Comparison of ENCODE assay signal across 19 cellular contexts in the genomic region with DNA sequence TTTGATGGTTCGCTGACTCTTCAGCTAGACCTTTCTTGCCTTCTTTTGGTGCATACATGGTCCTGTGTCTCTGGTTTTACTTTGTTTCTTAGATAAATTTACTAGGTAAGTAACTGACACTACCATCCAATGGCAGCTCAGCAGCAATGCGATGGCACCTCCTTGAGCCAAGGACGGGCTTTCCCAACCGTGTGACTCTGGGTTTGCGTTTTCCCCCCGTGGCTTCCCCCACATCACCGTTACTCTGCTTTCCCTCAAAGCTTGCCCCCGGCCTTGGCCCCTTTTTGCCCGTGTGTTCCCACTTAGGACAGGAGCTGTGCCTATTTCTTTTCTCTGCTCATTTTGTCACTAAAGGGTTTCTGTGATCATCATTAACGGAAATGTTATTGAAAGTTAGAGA.
"Had no signal": no experiment of that assay in that cellular context is flagged by ENCODE, and none has a peak within 500 bp of the region (broad histone marks: within the 10 kb centered on the region; RNA-seq: fewer than 3 reads in every experiment).

No MANE protein-coding gene starts in this region.

- H3K27me3 Mint-ChIP-seq: activated CD4-positive, alpha-beta memory T cell treated with anti-CD3 and anti-CD28 coated beads for 36 hours; activated CD4-positive, alpha-beta T cell treated with anti-CD3 and anti-CD28 coated beads, Interleukin-2, amount 10 ng/mL, durations not matched to agents 24 days and 14 days; effector memory CD8-positive, alpha-beta T cell; memory B cell; naive thymus-derived CD4-positive, alpha-beta T cell; stimulated activated naive CD8-positive, alpha-beta T cell treated with anti-CD3 and anti-CD28 coated beads, Interleukin-15, amount 100 ng/mL, for 72 hours; T-helper 17 cell had no signal

- H3K27ac ChIP-seq: adrenal gland, body of pancreas, gastroesophageal sphincter, hepatocyte, parathyroid adenoma, skin epidermis, upper lobe of right lung had no signal

- H3K9ac ChIP-seq: parathyroid adenoma had no signal

- H3K9me3 ChIP-seq: adrenal gland, body of pancreas, gastroesophageal sphincter, upper lobe of right lung had no signal

- H3K4me1 ChIP-seq: parathyroid adenoma had no signal

- H3K4me3 ChIP-seq: adrenal gland, body of pancreas, gastroesophageal sphincter, hepatocyte, skin epidermis, upper lobe of right lung had no signal

- H3K9me3 Mint-ChIP-seq: activated CD4-positive, alpha-beta memory T cell treated with anti-CD3 and anti-CD28 coated beads for 36 hours; activated CD4-positive, alpha-beta T cell treated with anti-CD3 and anti-CD28 coated beads, Interleukin-2, amount 10 ng/mL, durations not matched to agents 24 days and 14 days; activated naive CD4-positive, alpha-beta T cell treated with anti-CD3 and anti-CD28 coated beads, Interleukin-2, amount 50 U/mL, for 72 hours; effector memory CD8-positive, alpha-beta T cell; memory B cell; naive thymus-derived CD4-positive, alpha-beta T cell; stimulated activated effector memory CD8-positive, alpha-beta T cell treated with anti-CD3 and anti-CD28 coated beads, Interleukin-12 subunit alpha, Interleukin-12 subunit beta, amount 100 ng/mL, for 72 hours; stimulated activated naive CD8-positive, alpha-beta T cell treated with anti-CD3 and anti-CD28 coated beads, Interleukin-15, amount 100 ng/mL, for 72 hours had no signal

- DNase-seq: cortex of kidney, midbrain, T1000 had no signal

- H3K4me3 Mint-ChIP-seq: activated CD4-positive, alpha-beta memory T cell treated with anti-CD3 and anti-CD28 coated beads for 36 hours; activated CD4-positive, alpha-beta T cell treated with anti-CD3 and anti-CD28 coated beads, Interleukin-2, amount 10 ng/mL, durations not matched to agents 24 days and 14 days; memory B cell; stimulated activated effector memory CD8-positive, alpha-beta T cell treated with anti-CD3 and anti-CD28 coated beads, Interleukin-12 subunit alpha, Interleukin-12 subunit beta, amount 100 ng/mL, for 72 hours; stimulated activated naive CD8-positive, alpha-beta T cell treated with anti-CD3 and anti-CD28 coated beads, Interleukin-15, amount 100 ng/mL, for 72 hours had no signal

- H2AFZ ChIP-seq: hepatocyte, parathyroid adenoma had no signal

- H3K27ac Mint-ChIP-seq: activated CD4-positive, alpha-beta memory T cell treated with anti-CD3 and anti-CD28 coated beads for 36 hours; activated CD4-positive, alpha-beta T cell treated with anti-CD3 and anti-CD28 coated beads, Interleukin-2, amount 10 ng/mL, durations not matched to agents 24 days and 14 days; activated naive CD4-positive, alpha-beta T cell treated with anti-CD3 and anti-CD28 coated beads, Interleukin-2, amount 50 U/mL, for 72 hours; stimulated activated effector memory CD8-positive, alpha-beta T cell treated with anti-CD3 and anti-CD28 coated beads, Interleukin-12 subunit alpha, Interleukin-12 subunit beta, amount 100 ng/mL, for 72 hours; stimulated activated naive CD8-positive, alpha-beta T cell treated with anti-CD3 and anti-CD28 coated beads, Interleukin-15, amount 100 ng/mL, for 72 hours; T-helper 17 cell had no signal

- H3K27me3 ChIP-seq: adrenal gland, body of pancreas, gastroesophageal sphincter, hepatocyte, upper lobe of right lung had no signal
